In the genomic region with DNA sequence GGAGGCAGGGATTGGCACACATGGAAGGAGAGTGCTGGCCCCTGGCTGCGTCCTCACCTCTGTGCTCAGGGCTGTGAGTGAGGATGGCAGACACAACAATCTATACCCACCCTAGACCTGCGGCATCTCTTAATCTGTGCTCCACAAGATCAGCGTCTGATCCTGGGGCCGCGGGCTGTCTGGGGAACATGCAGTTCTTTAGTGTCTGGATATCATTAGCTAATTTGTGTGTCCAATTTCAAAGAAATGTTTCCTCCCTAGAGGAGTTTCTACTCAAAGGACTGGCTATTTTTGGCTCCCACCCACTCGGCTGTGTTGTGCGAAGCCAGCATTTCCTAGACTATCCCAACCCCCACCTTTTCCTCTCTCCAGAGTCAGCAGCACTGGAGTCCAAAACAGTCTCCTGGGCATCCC, we compare ENCODE assay signal across 1 cellular context.
TF ChIP-seq lines count a peak whose summit lies in the region.

No MANE protein-coding gene starts in this region.

TF ChIP-seq in H1, 55 proteins besides CTCF, POLR2A, EP300 and RAD21:
- TF ChIP-seq GTF2F1 (IDR thresholded peaks at IDR 0.05; ENCODE audit: borderline replicate concordance, low read depth, low read length) (no peak), SIX5 (IDR thresholded peaks at IDR 0.05; ENCODE audit: low read depth, low read length) (no peak), CHD2 (IDR thresholded peaks at IDR 0.05; ENCODE audit: low read length) (no peak), KDM5A (IDR thresholded peaks at IDR 0.05; ENCODE audit: low read length) (no peak), SIN3A (conservative IDR thresholded peaks at IDR 0.05 in 1 of 2, IDR thresholded peaks at IDR 0.05 in 1 of 2; ENCODE audit: low read depth in 1 of 2, low read length in 2 of 2) (no peak)
